1 cellular context compared by ENCODE assay signal in the genomic region with DNA sequence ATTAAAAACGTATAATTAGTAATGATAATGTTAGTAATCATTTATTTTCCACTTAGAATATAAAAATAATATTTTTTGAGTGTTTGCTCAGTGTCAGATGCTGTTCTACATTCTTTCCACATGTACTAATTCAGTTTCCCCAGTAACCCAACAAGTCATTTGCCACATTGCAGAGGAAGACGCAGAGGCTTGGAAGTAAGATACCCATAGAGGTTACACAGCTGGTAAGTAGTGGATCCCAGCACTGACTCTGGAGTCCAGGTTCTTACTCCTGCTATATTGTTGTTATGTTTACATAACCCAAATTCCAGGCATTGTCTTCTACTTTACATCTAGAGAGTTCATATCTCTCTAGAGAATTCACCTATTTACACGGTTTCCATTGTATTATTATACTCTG.
TF ChIP-seq lines count a peak whose summit lies in the region.

No MANE protein-coding gene starts in this region.

TF ChIP-seq in IMR-90, 13 proteins besides CTCF, POLR2A, EP300 and RAD21:
- no peak for TF ChIP-seq CEBPB (IDR thresholded peaks at IDR 0.05; ENCODE audit: low read depth, low read length)
- TF ChIP-seq, protein P1, sequence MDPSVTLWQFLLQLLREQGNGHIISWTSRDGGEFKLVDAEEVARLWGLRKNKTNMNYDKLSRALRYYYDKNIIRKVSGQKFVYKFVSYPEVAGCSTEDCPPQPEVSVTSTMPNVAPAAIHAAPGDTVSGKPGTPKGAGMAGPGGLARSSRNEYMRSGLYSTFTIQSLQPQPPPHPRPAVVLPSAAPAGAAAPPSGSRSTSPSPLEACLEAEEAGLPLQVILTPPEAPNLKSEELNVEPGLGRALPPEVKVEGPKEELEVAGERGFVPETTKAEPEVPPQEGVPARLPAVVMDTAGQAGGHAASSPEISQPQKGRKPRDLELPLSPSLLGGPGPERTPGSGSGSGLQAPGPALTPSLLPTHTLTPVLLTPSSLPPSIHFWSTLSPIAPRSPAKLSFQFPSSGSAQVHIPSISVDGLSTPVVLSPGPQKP (IDR thresholded peaks at IDR 0.05; ENCODE audit: borderline replicate concordance, low read depth, low read length): no peak
- no peak for TF ChIP-seq RCOR1 (IDR thresholded peaks at IDR 0.05; ENCODE audit: insufficient replicate concordance, low read length)
- no peak for TF ChIP-seq SMC3 (IDR thresholded peaks at IDR 0.05; ENCODE audit: low read depth, low read length)
- no peak for TF ChIP-seq CHD1 (IDR thresholded peaks at IDR 0.05; ENCODE audit: low read depth, low read length)
- TF ChIP-seq MXI1 (IDR thresholded peaks at IDR 0.05; ENCODE audit: borderline replicate concordance, low read depth, low read length): no peak
- TF ChIP-seq RFX5 (IDR thresholded peaks at IDR 0.05; ENCODE audit: low read depth, low read length): no peak
- TF ChIP-seq BHLHE40 (IDR thresholded peaks at IDR 0.05; ENCODE audit: low read depth, low read length): no peak
- TF ChIP-seq, protein P2, sequence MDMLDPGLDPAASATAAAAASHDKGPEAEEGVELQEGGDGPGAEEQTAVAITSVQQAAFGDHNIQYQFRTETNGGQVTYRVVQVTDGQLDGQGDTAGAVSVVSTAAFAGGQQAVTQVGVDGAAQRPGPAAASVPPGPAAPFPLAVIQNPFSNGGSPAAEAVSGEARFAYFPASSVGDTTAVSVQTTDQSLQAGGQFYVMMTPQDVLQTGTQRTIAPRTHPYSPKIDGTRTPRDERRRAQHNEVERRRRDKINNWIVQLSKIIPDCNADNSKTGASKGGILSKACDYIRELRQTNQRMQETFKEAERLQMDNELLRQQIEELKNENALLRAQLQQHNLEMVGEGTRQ (IDR thresholded peaks at IDR 0.05; ENCODE audit: low read depth, low read length): no peak
- no peak for TF ChIP-seq FOS (IDR thresholded peaks at IDR 0.05; ENCODE audit: low read depth, low read length)
- no peak for TF ChIP-seq MAZ (IDR thresholded peaks at IDR 0.05; ENCODE audit: borderline replicate concordance, low read depth, low read length)
- TF ChIP-seq MAFK (IDR thresholded peaks at IDR 0.05; ENCODE audit: low read depth, low read length): no peak
- no peak for TF ChIP-seq NFE2L2 (IDR thresholded peaks at IDR 0.05; ENCODE audit: low read depth, low read length)
